Comparison of ENCODE assay signal across 8 cellular contexts in the genomic region with DNA sequence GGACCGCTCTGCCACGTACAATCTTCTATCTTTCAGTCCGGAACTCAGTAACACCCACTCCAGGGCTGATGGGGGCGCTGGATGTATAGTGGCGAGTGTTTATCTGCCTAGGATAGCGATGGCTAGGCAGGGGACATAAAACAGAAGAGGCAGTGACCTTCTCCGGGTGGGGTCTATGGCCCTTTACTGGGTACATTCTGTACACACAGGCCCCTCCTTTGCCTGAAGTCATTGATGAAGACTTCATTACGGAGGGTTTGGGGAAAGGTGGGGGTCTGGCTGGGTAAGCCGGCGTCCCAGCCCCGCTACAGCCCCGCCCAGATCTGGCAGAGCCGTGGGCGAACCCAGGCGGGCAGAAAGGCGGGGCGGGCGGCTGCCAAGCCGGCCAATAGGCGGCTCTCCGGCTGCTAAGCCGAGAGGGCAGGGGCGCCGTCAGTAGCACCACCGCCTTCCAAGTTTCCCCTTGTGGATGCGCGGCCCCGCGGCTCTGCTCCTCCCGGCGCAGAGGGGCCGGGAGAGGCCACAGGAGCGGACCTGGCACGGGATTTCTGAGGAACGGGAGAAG. TPM values are rescaled to one million over a fixed set of nuclear protein-coding genes. Genes with fewer than 3 reads are reported as not detected.
DNase-seq lines count a peak whose midpoint lies in the region; ATAC-seq and TF ChIP-seq lines count a peak whose summit lies in the region.

A gene with protein sequence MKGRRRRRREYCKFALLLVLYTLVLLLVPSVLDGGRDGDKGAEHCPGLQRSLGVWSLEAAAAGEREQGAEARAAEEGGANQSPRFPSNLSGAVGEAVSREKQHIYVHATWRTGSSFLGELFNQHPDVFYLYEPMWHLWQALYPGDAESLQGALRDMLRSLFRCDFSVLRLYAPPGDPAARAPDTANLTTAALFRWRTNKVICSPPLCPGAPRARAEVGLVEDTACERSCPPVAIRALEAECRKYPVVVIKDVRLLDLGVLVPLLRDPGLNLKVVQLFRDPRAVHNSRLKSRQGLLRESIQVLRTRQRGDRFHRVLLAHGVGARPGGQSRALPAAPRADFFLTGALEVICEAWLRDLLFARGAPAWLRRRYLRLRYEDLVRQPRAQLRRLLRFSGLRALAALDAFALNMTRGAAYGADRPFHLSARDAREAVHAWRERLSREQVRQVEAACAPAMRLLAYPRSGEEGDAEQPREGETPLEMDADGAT (plus strand): TSS at position 435 of the 565 bp plus-strand sequence. CDS start 167 bp downstream, outside the sequence.

- H3K4me2 ChIP-seq in PC-3 (ENCODE audit: low read length), result peak within 1 kb of the TSS; percentile 93
- H3K4me2 ChIP-seq in fibroblast of lung (ENCODE audit: extremely low read depth, insufficient read depth, low read length), result peak within 1 kb of the TSS; percentile 68

- H3K27me3 ChIP-seq in HUES64 (ENCODE audit: insufficient read depth, low read length), result peaks cover 14% of the 10 kb centered on the region; the same call in 1 of the 2 replicates
- no peaks in the 10 kb centered on the region for H3K27me3 ChIP-seq in PC-3 (ENCODE audit: low read length)
- no peaks in the 10 kb centered on the region for H3K27me3 ChIP-seq in fibroblast of lung (ENCODE audit: control insufficient read depth, insufficient read depth, low read length)
- no peaks in the 10 kb centered on the region for H3K27me3 ChIP-seq in naive thymus-derived CD4-positive, alpha-beta T cell (ENCODE audit: control insufficient read depth in 2 of 2, insufficient read depth in 2 of 2, low read length in 2 of 2)
- H3K27me3 ChIP-seq in thymus (ENCODE audit: control insufficient read depth, insufficient read depth), result no peaks in the 10 kb centered on the region

- WGBS in HUES64, result 1% methylated on average over 31 of the region's 35 CpGs
- WGBS in thymus, result 2% methylated on average over 35 of the region's 35 CpGs

- ATAC-seq in GM21381 (IDR thresholded peaks at IDR 0.05; ENCODE audit: unreplicated experiment) (peak; percentile 35), PC-3 (peak; percentile 72)
- peak; percentile 69 for ATAC-seq in naive thymus-derived CD4-positive, alpha-beta T cell

- peak; percentile 71 for DNase-seq in COLO668 (lab: John Stamatoyannopoulos, UW; ENCODE audit: unreplicated experiment)
- peak; percentile 76 for DNase-seq in PC-3
- DNase-seq in activated T-helper 2 cell treated with anti-CD3 and anti-CD28 coated beads, Interferon-gamma antibody, Interleukin-2, Interleukin-4, amounts not matched to agents 10 μg/mL and 5 μg/mL and 100 μg/mL, durations not matched to agents 14 hours and 24 hours and 36 hours (ENCODE audit: low spot score), result peak; percentile 38
- peak; percentile 67 to 75 for DNase-seq in fibroblast of lung (ENCODE audit: low read depth in 2 of 2)
- peak in 8 of 9 donors; percentile 15 to 60 (median 25) for DNase-seq in naive thymus-derived CD4-positive, alpha-beta T cell

- H3K9ac ChIP-seq in HUES64 (ENCODE audit: low read depth, low read length) (peak within 1 kb of the TSS; percentile 66), PC-3 (ENCODE audit: low read length) (peak within 1 kb of the TSS; percentile 77), fibroblast of lung (ENCODE audit: insufficient read depth, low read length) (peak within 1 kb of the TSS; percentile 52)

- H3K27me3 Mint-ChIP-seq in activated T-helper 2 cell treated with anti-CD3 and anti-CD28 coated beads, Interferon-gamma antibody, Interleukin-2, Interleukin-4, amounts not matched to agents 10 μg/mL and 5 μg/mL and 100 μg/mL, durations not matched to agents 14 hours and 24 hours and 36 hours (ENCODE audit: low read depth), result no peaks in the 10 kb centered on the region
- H3K27me3 Mint-ChIP-seq in naive thymus-derived CD4-positive, alpha-beta T cell, result no peaks in the 10 kb centered on the region

- H3K9me2 ChIP-seq in PC-3 (replicated peaks; ENCODE audit: low read length), result no peaks in the 10 kb centered on the region

- H3K4me1 ChIP-seq in HUES64 (ENCODE audit: insufficient read depth, low read length) (peaks cover 13% of the 10 kb centered on the region; the same call in 1 of the 2 replicates), PC-3 (ENCODE audit: insufficient read depth, low read length) (peaks cover 32% of the 10 kb centered on the region), fibroblast of lung (ENCODE audit: control insufficient read depth, extremely low read depth, insufficient read depth, low read length) (no peaks in the 10 kb centered on the region), thymus (ENCODE audit: control insufficient read depth, insufficient read depth, low read length) (peaks cover 5% of the 10 kb centered on the region)
- H3K4me1 ChIP-seq in naive thymus-derived CD4-positive, alpha-beta T cell (ENCODE audit: control insufficient read depth in 2 of 2, insufficient read depth in 2 of 2, low read length in 2 of 2), result peaks cover 3 to 17% of the 10 kb centered on the region in 2 donors

- H3K9me3 ChIP-seq in HUES64 (ENCODE audit: insufficient read depth, low read depth, low read length) (no peaks in the 10 kb centered on the region), PC-3 (ENCODE audit: low read length) (no peaks in the 10 kb centered on the region), fibroblast of lung (ENCODE audit: control insufficient read depth, insufficient read depth, low read depth, low read length) (no peaks in the 10 kb centered on the region), thymus (ENCODE audit: control insufficient read depth) (no peaks in the 10 kb centered on the region)
- H3K9me3 ChIP-seq in naive thymus-derived CD4-positive, alpha-beta T cell (ENCODE audit: control insufficient read depth in 2 of 3, low read length in 3 of 3), result no peaks in the 10 kb centered on the region

- H3K4me3 Mint-ChIP-seq in activated T-helper 2 cell treated with anti-CD3 and anti-CD28 coated beads, Interferon-gamma antibody, Interleukin-2, Interleukin-4, amounts not matched to agents 10 μg/mL and 5 μg/mL and 100 μg/mL, durations not matched to agents 14 hours and 24 hours and 36 hours (ENCODE audit: low read depth), result peak within 1 kb of the TSS; percentile 78
- peak within 1 kb of the TSS; percentile 51 to 84 (median 74) for H3K4me3 Mint-ChIP-seq in naive thymus-derived CD4-positive, alpha-beta T cell

- intact Hi-C loops in PC-3 (cut with micrococcal nuclease), result loop anchor here (2.0 to 10.0 kb wide), 3 partner anchors 19 to 181 kb away; a partner anchor contains a TSS
- intact Hi-C loops in activated T-helper 2 cell treated with anti-CD3 and anti-CD28 coated beads, Interferon-gamma antibody, Interleukin-2, Interleukin-4, amounts not matched to agents 10 μg/mL and 5 μg/mL and 100 μg/mL, durations not matched to agents 14 hours and 24 hours and 36 hours (cut with micrococcal nuclease), result loop anchor here (2.0 to 10.0 kb wide), 2 partner anchors 55 to 221 kb away; no protein-coding TSS in a partner anchor
- intact Hi-C loops in naive thymus-derived CD4-positive, alpha-beta T cell (cut with micrococcal nuclease), result loop anchor here (1.0 to 5.0 kb wide), 6 partner anchors 28 to 1701 kb away; a partner anchor contains a TSS

- BruUV-seq in PC-3 (replicated peaks; lab: Mats Ljungman, UMichigan), result no TSS peak

- no peaks in the 10 kb centered on the region for H3K9me3 Mint-ChIP-seq in activated T-helper 2 cell treated with anti-CD3 and anti-CD28 coated beads, Interferon-gamma antibody, Interleukin-2, Interleukin-4, amounts not matched to agents 10 μg/mL and 5 μg/mL and 100 μg/mL, durations not matched to agents 14 hours and 24 hours and 36 hours
- no peaks in the 10 kb centered on the region for H3K9me3 Mint-ChIP-seq in naive thymus-derived CD4-positive, alpha-beta T cell

- H3K4me3 ChIP-seq in HUES64 (ENCODE audit: low read length) (peak within 1 kb of the TSS; percentile 72), PC-3 (ENCODE audit: low read length) (peak within 1 kb of the TSS; percentile 94), fibroblast of lung (replicated peaks in 1 of 4; ENCODE audit: control extremely low read depth in 1 of 4, insufficient read depth in 1 of 4, low read depth in 3 of 4, low read length in 4 of 4) (peak within 1 kb of the TSS; percentile 51 to 62 (median 54)), thymus (ENCODE audit: low read length) (peak within 1 kb of the TSS; percentile 60)
- peak within 1 kb of the TSS; percentile 61 for H3K4me3 ChIP-seq in naive thymus-derived CD4-positive, alpha-beta T cell (ENCODE audit: low read length)

- H3K27ac Mint-ChIP-seq in activated T-helper 2 cell treated with anti-CD3 and anti-CD28 coated beads, Interferon-gamma antibody, Interleukin-2, Interleukin-4, amounts not matched to agents 10 μg/mL and 5 μg/mL and 100 μg/mL, durations not matched to agents 14 hours and 24 hours and 36 hours, result peak within 1 kb of the TSS; percentile 42
- H3K27ac Mint-ChIP-seq in naive thymus-derived CD4-positive, alpha-beta T cell, result peak within 1 kb of the TSS in 7 of 9 donors; percentile 17 to 81 (median 72)

- H3K36me3 Mint-ChIP-seq in activated T-helper 2 cell treated with anti-CD3 and anti-CD28 coated beads, Interferon-gamma antibody, Interleukin-2, Interleukin-4, amounts not matched to agents 10 μg/mL and 5 μg/mL and 100 μg/mL, durations not matched to agents 14 hours and 24 hours and 36 hours (ENCODE audit: low read depth), result peaks cover 14% of the 10 kb centered on the region
- peaks cover 0 to 15% (median 0%) of the 10 kb centered on the region in 5 donors for H3K36me3 Mint-ChIP-seq in naive thymus-derived CD4-positive, alpha-beta T cell

- H3K4me1 Mint-ChIP-seq in activated T-helper 2 cell treated with anti-CD3 and anti-CD28 coated beads, Interferon-gamma antibody, Interleukin-2, Interleukin-4, amounts not matched to agents 10 μg/mL and 5 μg/mL and 100 μg/mL, durations not matched to agents 14 hours and 24 hours and 36 hours (ENCODE audit: low read depth), result peaks cover 32% of the 10 kb centered on the region
- peaks cover 16 to 41% (median 35%) of the 10 kb centered on the region in 7 donors for H3K4me1 Mint-ChIP-seq in naive thymus-derived CD4-positive, alpha-beta T cell

- H3K27ac ChIP-seq in HUES64 (ENCODE audit: low read depth, low read length), result peak within 1 kb of the TSS; percentile 64; the same call in 1 of the 2 replicates
- H3K27ac ChIP-seq in PC-3 (ENCODE audit: low read length), result peak within 1 kb of the TSS; percentile 69
- H3K27ac ChIP-seq in fibroblast of lung (ENCODE audit: insufficient read depth, low read length), result peak within 1 kb of the TSS; percentile 47
- peak within 1 kb of the TSS; percentile 57 for H3K27ac ChIP-seq in naive thymus-derived CD4-positive, alpha-beta T cell (ENCODE audit: low read depth, low read length)
- H3K27ac ChIP-seq in thymus (ENCODE audit: low read depth), result peak within 1 kb of the TSS; percentile 60

- H2AFZ ChIP-seq in PC-3 (ENCODE audit: low read length) (peak within 1 kb of the TSS; percentile 96), fibroblast of lung (ENCODE audit: low read length) (peak within 1 kb of the TSS; percentile 34)

- peaks cover 43% of the 10 kb centered on the region for H3K79me2 ChIP-seq in PC-3 (ENCODE audit: low read length)
- H3K79me2 ChIP-seq in fibroblast of lung (ENCODE audit: control insufficient read depth, insufficient read depth, low read length), result peaks cover 2% of the 10 kb centered on the region

- TF ChIP-seq CTCF in PC-3 (conservative IDR thresholded peaks at IDR 0.05; ENCODE audit: low read depth, low read length) (peak; percentile 56), fibroblast of lung (conservative IDR thresholded peaks at IDR 0.05 in 1 of 2, IDR thresholded peaks at IDR 0.05 in 1 of 2; ENCODE audit: low read depth in 1 of 2, low read length in 2 of 2) (peak in 1 of 2 donors; percentile 46)

- H3F3A ChIP-seq in PC-3 (ENCODE audit: low read length, unreplicated experiment), result peaks cover 4% of the 10 kb centered on the region

- H4K20me1 ChIP-seq in PC-3 (ENCODE audit: low read length), result no peaks in the 10 kb centered on the region; the same call in 1 of the 2 replicates
- H4K20me1 ChIP-seq in fibroblast of lung (ENCODE audit: control insufficient read depth, extremely low read depth, insufficient read depth, low read length), result no peaks in the 10 kb centered on the region

- POLR2A ChIA-PET in PC-3 (lab: Charles Lee; ENCODE audit: unreplicated experiment), result no interaction called here
- POLR2A ChIA-PET in naive thymus-derived CD4-positive, alpha-beta T cell (lab: Charles Lee), result interaction anchor here (0.9 to 1.7 kb wide), 2 partner anchors 13 to 14 kb away, joined by 3 to 6 read pairs; no protein-coding TSS in a partner anchor

- H3K36me3 ChIP-seq in HUES64 (ENCODE audit: insufficient read depth, low read length) (no peaks in the 10 kb centered on the region), PC-3 (ENCODE audit: low read depth, low read length) (no peaks in the 10 kb centered on the region), fibroblast of lung (ENCODE audit: control insufficient read depth, insufficient read depth, low read length) (no peaks in the 10 kb centered on the region), thymus (ENCODE audit: control insufficient read depth, insufficient read depth) (no peaks in the 10 kb centered on the region)
- no peaks in the 10 kb centered on the region for H3K36me3 ChIP-seq in naive thymus-derived CD4-positive, alpha-beta T cell (ENCODE audit: control insufficient read depth in 2 of 3, insufficient read depth in 3 of 3, low read length in 3 of 3)

- CTCF ChIA-PET in PC-3 (lab: Charles Lee), result interaction anchor here (1.1 kb wide), 1 partner anchor 19 kb away, joined by 9 read pairs; no protein-coding TSS in a partner anchor
- CTCF ChIA-PET in naive thymus-derived CD4-positive, alpha-beta T cell (lab: Charles Lee), result interaction anchor here (1.0 kb wide), 3 partner anchors 37 to 69 kb away, joined by 3 to 7 read pairs (median 3); no protein-coding TSS in a partner anchor

RNA-seq across cellular contexts. Expression of the gene that starts here (rescaled TPM):
- polyA plus RNA-seq in HUES64 (2013, experiment 1 of 2), result 11.5 TPM
- polyA plus RNA-seq in HUES64 (2013, experiment 2 of 2), result 9.5 TPM
- total RNA-seq in PC-3 (2014; rRNA removed) (24.7 and 31.9 TPM in 2 replicates), fibroblast of lung (8.5 and 11.2 TPM in 2 replicates)
- 3.8 TPM in 2 replicates for total RNA-seq in activated T-helper 2 cell treated with anti-CD3 and anti-CD28 coated beads, Interferon-gamma antibody, Interleukin-2, Interleukin-4, amounts not matched to agents 10 μg/mL and 5 μg/mL and 100 μg/mL, durations not matched to agents 14 hours and 24 hours and 36 hours
- polyA plus RNA-seq in fibroblast of lung (2.8 and 3.7 TPM in 2 replicates), thymus (2.6 TPM)
- 6.3 and 6.7 TPM in 2 replicates for polyA plus RNA-seq in fibroblast of lung (2012)
- 0.63 and 1.7 TPM in 2 replicates for polyA minus RNA-seq in fibroblast of lung (ENCODE audit: low replicate concordance)
- 1 to 10 TPM; 2.1 to 7.2 (median 2.3) TPM for total RNA-seq in naive thymus-derived CD4-positive, alpha-beta T cell
- 1 to 10 TPM; 3.0 to 3.1 TPM for polyA plus RNA-seq in naive thymus-derived CD4-positive, alpha-beta T cell

Comparison
In these comparisons a context has a peak if more than half of its experiments do, and no peak if none do; other contexts are left out.
1. Peak in every context shown above with its lines: DNase-seq, ATAC-seq, H3K4me3 ChIP-seq and H3K27ac ChIP-seq.
2. DNase-seq: peak in every context shown above with its lines; median percentile 76 in PC-3; 71 in COLO668; 71 in fibroblast of lung; 38 in activated T-helper 2 cell treated with anti-CD3 and anti-CD28 coated beads, Interferon-gamma antibody, Interleukin-2, Interleukin-4, amounts not matched to agents 10 μg/mL and 5 μg/mL and 100 μg/mL, durations not matched to agents 14 hours and 24 hours and 36 hours; 25 in naive thymus-derived CD4-positive, alpha-beta T cell.